29 cellular contexts compared by ENCODE assay signal in the genomic region with DNA sequence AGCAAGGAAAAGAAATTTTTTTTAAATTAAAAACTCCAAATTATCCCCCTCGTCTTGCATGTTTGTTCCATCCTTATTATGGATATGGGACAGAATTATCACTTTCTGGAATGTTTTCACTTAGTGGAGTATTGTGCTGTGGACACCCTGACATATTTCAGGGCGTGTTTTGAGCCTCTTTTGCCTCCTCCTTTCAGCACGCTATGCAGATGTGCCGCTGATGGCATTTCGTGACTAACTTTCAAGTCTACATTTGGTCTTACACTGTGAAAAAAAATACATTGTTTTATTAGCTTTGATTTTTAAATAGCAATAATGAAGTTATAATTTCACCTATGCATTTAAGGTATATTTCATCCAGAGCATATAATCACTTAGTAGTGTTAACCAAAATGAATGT.
"Had no signal": no experiment of that assay in that cellular context is flagged by ENCODE, and none has a peak within 500 bp of the region (broad histone marks: within the 10 kb centered on the region; RNA-seq: fewer than 3 reads in every experiment).

No MANE protein-coding gene starts in this region.

- FAIRE-seq: endothelial cell of umbilical vein, pancreas, small intestine had no signal

- H3K4me1 Mint-ChIP-seq: activated CD4-positive, alpha-beta memory T cell treated with anti-CD3 and anti-CD28 coated beads, Interleukin-2, amount 10 ng/mL, durations not matched to agents 7 days and 5 days; activated CD4-positive, alpha-beta T cell treated with anti-CD3 and anti-CD28 coated beads, Interleukin-2, amount 10 ng/mL, durations not matched to agents 24 days and 14 days; activated naive CD4-positive, alpha-beta T cell treated with anti-CD3 and anti-CD28 coated beads, Interleukin-2, amount 50 U/mL, for 24 hours; activated naive CD8-positive, alpha-beta T cell treated with anti-CD3 and anti-CD28 coated beads, Interleukin-2, amount 50 U/mL, for 24 hours; immature natural killer cell; naive thymus-derived CD4-positive, alpha-beta T cell; neural crest cell; stimulated activated naive B cell treated with anti-CD40 and anti-IgM and Interleukin-4, amounts not matched to agents 10 μg/mL and 1 μg/mL and 100 μg/mL, for 72 hours; T-helper 17 cell had no signal

- H3K9me3 Mint-ChIP-seq: activated CD4-positive, alpha-beta memory T cell treated with anti-CD3 and anti-CD28 coated beads, Interleukin-2, amount 10 ng/mL, durations not matched to agents 7 days and 5 days; activated CD4-positive, alpha-beta T cell treated with anti-CD3 and anti-CD28 coated beads, Interleukin-2, amount 10 ng/mL, durations not matched to agents 24 days and 14 days; activated naive CD4-positive, alpha-beta T cell treated with anti-CD3 and anti-CD28 coated beads, Interleukin-2, amount 50 U/mL, for 24 hours; activated naive CD8-positive, alpha-beta T cell treated with anti-CD3 and anti-CD28 coated beads, Interleukin-2, amount 50 U/mL, for 24 hours; activated T-helper 2 cell treated with anti-CD3 and anti-CD28 coated beads, Interferon-gamma antibody, Interleukin-2, Interleukin-4, amounts not matched to agents 10 μg/mL and 5 μg/mL and 100 μg/mL, durations not matched to agents 14 hours and 24 hours and 36 hours; naive thymus-derived CD4-positive, alpha-beta T cell; neural crest cell; stimulated activated naive B cell treated with anti-CD40 and anti-IgM and Interleukin-4, amounts not matched to agents 10 μg/mL and 1 μg/mL and 100 μg/mL, for 72 hours had no signal

- H3K4me3 ChIP-seq: breast epithelium, heart left ventricle, pancreas, psoas muscle, sigmoid colon, stomach, thyroid gland had no signal

- H3K27me3 Mint-ChIP-seq: activated CD4-positive, alpha-beta memory T cell treated with anti-CD3 and anti-CD28 coated beads, Interleukin-2, amount 10 ng/mL, durations not matched to agents 7 days and 5 days; activated CD4-positive, alpha-beta T cell treated with anti-CD3 and anti-CD28 coated beads, Interleukin-2, amount 10 ng/mL, durations not matched to agents 24 days and 14 days; activated naive CD4-positive, alpha-beta T cell treated with anti-CD3 and anti-CD28 coated beads, Interleukin-2, amount 50 U/mL, for 24 hours; activated naive CD8-positive, alpha-beta T cell treated with anti-CD3 and anti-CD28 coated beads, Interleukin-2, amount 50 U/mL, for 24 hours; stimulated activated naive B cell treated with anti-CD40 and anti-IgM and Interleukin-4, amounts not matched to agents 10 μg/mL and 1 μg/mL and 100 μg/mL, for 72 hours; T-helper 17 cell had no signal

- H3K36me3 Mint-ChIP-seq: activated naive CD4-positive, alpha-beta T cell treated with anti-CD3 and anti-CD28 coated beads, Interleukin-2, amount 50 U/mL, for 24 hours; immature natural killer cell; naive thymus-derived CD4-positive, alpha-beta T cell; stimulated activated naive B cell treated with anti-CD40 and anti-IgM and Interleukin-4, amounts not matched to agents 10 μg/mL and 1 μg/mL and 100 μg/mL, for 72 hours had no signal

- H3K27ac Mint-ChIP-seq: activated CD4-positive, alpha-beta memory T cell treated with anti-CD3 and anti-CD28 coated beads, Interleukin-2, amount 10 ng/mL, durations not matched to agents 7 days and 5 days; activated CD4-positive, alpha-beta T cell treated with anti-CD3 and anti-CD28 coated beads, Interleukin-2, amount 10 ng/mL, durations not matched to agents 24 days and 14 days; activated naive CD4-positive, alpha-beta T cell treated with anti-CD3 and anti-CD28 coated beads, Interleukin-2, amount 50 U/mL, for 24 hours; activated naive CD8-positive, alpha-beta T cell treated with anti-CD3 and anti-CD28 coated beads, Interleukin-2, amount 50 U/mL, for 24 hours; activated T-helper 2 cell treated with anti-CD3 and anti-CD28 coated beads, Interferon-gamma antibody, Interleukin-2, Interleukin-4, amounts not matched to agents 10 μg/mL and 5 μg/mL and 100 μg/mL, durations not matched to agents 14 hours and 24 hours and 36 hours; immature natural killer cell; naive thymus-derived CD4-positive, alpha-beta T cell; stimulated activated naive B cell treated with anti-CD40 and anti-IgM and Interleukin-4, amounts not matched to agents 10 μg/mL and 1 μg/mL and 100 μg/mL, for 72 hours; T-helper 17 cell had no signal

- H3K4me3 Mint-ChIP-seq: activated CD4-positive, alpha-beta memory T cell treated with anti-CD3 and anti-CD28 coated beads, Interleukin-2, amount 10 ng/mL, durations not matched to agents 7 days and 5 days; activated CD4-positive, alpha-beta T cell treated with anti-CD3 and anti-CD28 coated beads, Interleukin-2, amount 10 ng/mL, durations not matched to agents 24 days and 14 days; activated naive CD4-positive, alpha-beta T cell treated with anti-CD3 and anti-CD28 coated beads, Interleukin-2, amount 50 U/mL, for 24 hours; activated naive CD8-positive, alpha-beta T cell treated with anti-CD3 and anti-CD28 coated beads, Interleukin-2, amount 50 U/mL, for 24 hours; immature natural killer cell; naive thymus-derived CD4-positive, alpha-beta T cell; neural crest cell; stimulated activated naive B cell treated with anti-CD40 and anti-IgM and Interleukin-4, amounts not matched to agents 10 μg/mL and 1 μg/mL and 100 μg/mL, for 72 hours; T-helper 17 cell had no signal

- DNase-seq: activated CD4-positive, alpha-beta memory T cell treated with anti-CD3 and anti-CD28 coated beads, Interleukin-2, amount 10 ng/mL, durations not matched to agents 7 days and 5 days; activated CD4-positive, alpha-beta T cell treated with anti-CD3 and anti-CD28 coated beads, Interleukin-2, amount 10 ng/mL, durations not matched to agents 24 days and 14 days; activated CD4-positive, CD25-positive, alpha-beta regulatory T cell treated with anti-CD3 and anti-CD28 coated beads, Interleukin-2, amount 50 U/mL, for 72 hours; activated naive CD8-positive, alpha-beta T cell treated with anti-CD3 and anti-CD28 coated beads, Interleukin-2, amount 50 U/mL, for 24 hours; activated T-cell treated with anti-CD3 and anti-CD28 coated beads, Interleukin-2, amount 50 U/mL, for 48 hours; amygdala; central memory CD4-positive, alpha-beta T cell; heart left ventricle; hypothalamus; immature natural killer cell; midbrain; naive thymus-derived CD4-positive, alpha-beta T cell; nucleus accumbens; pancreas; psoas muscle; sigmoid colon; small intestine; stimulated activated CD4-positive, alpha-beta T cell treated with anti-CD3 and anti-CD28 coated beads, Interleukin-1b, Interleukin-23, amount 100 ng/mL, for 48 hours; stimulated activated CD4-positive, alpha-beta T cell treated with anti-CD3 and anti-CD28 coated beads, Interleukin-4, amount 100 ng/mL, for 4 hours; stimulated activated CD8-positive, alpha-beta memory T cell treated with anti-CD3 and anti-CD28 coated beads, Interleukin-4, amount 100 ng/mL, for 48 hours; stimulated activated naive B cell treated with anti-CD40 and anti-IgM and Interleukin-4, amounts not matched to agents 10 μg/mL and 1 μg/mL and 100 μg/mL, for 72 hours; stomach; T-helper 17 cell; thyroid gland had no signal
